Comparison of ENCODE assay signal across 8 cellular contexts in the genomic region with DNA sequence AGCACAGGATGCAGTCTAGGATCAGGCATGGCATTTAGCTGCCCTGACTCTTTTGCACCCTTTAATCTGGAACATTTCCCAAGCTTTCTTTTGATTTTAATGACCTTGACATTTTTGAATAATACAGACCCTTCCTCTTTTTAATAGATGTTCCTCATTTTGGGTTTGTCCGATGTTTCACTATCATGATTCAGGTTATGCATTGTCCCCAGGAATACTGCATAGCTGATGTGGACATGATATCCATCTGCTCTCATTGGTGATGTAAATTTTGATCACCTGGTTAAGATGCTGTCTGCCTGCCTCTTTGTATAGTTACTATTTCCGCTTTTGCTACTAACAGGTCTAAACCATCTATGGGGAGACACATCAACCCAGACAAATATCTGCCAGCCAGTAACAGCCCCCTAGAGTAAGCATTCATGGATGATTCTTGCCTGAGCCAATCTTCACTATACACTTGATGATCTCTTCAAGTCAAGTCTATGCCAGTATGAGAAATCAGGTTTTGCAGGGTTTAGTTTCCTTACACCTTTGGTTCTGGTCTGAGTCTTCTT. TPM values are rescaled to one million over a fixed set of nuclear protein-coding genes. Genes with fewer than 3 reads are reported as not detected.
DNase-seq lines count a peak whose midpoint lies in the region; ATAC-seq and TF ChIP-seq lines count a peak whose summit lies in the region.

No MANE protein-coding gene starts in this region.

- peak overlapping the region; percentile 33 for H3K27ac Mint-ChIP-seq in progenitor cell of endocrine pancreas

- peaks cover 4% of the 10 kb centered on the region for H3K27me3 Mint-ChIP-seq in progenitor cell of endocrine pancreas

- no peaks in the 10 kb centered on the region for H3K9me3 ChIP-seq in HUES64 (ENCODE audit: insufficient read depth, low read depth, low read length)

- peaks cover 12% of the 10 kb centered on the region for H3K4me1 ChIP-seq in HUES64 (ENCODE audit: insufficient read depth, low read length)

- peak; percentile 18 for ATAC-seq in GM21515 (IDR thresholded peaks at IDR 0.05; ENCODE audit: unreplicated experiment)

- H3K4me3 Mint-ChIP-seq in progenitor cell of endocrine pancreas (ENCODE audit: low read depth), result peak overlapping the region; percentile 84

- H3K4me3 ChIP-seq in GM12875 (ENCODE audit: low read depth, low read length), result peak overlapping the region; percentile 93
- H3K4me3 ChIP-seq in HUES64 (ENCODE audit: low read length), result peak overlapping the region; percentile 91

- no peaks in the 10 kb centered on the region for H3K36me3 Mint-ChIP-seq in progenitor cell of endocrine pancreas (ENCODE audit: insufficient read depth)

- 85% methylated on average over 2 of the region's 2 CpGs for WGBS in HUES64

- peaks cover 9% of the 10 kb centered on the region for H3K4me1 Mint-ChIP-seq in progenitor cell of endocrine pancreas (ENCODE audit: low read depth)

- H3K9ac ChIP-seq in HUES64 (ENCODE audit: low read depth, low read length), result no peak overlapping the region

- no peaks in the 10 kb centered on the region for H3K36me3 ChIP-seq in HUES64 (ENCODE audit: insufficient read depth, low read length)

- H3K9me3 Mint-ChIP-seq in progenitor cell of endocrine pancreas (ENCODE audit: low read depth), result no peaks in the 10 kb centered on the region

- H3K27me3 ChIP-seq in HUES64 (ENCODE audit: insufficient read depth, low read length), result peaks cover 8% of the 10 kb centered on the region

- no peak for TF ChIP-seq CTCF in GM12875 (IDR thresholded peaks at IDR 0.05; ENCODE audit: borderline replicate concordance, insufficient read depth, low read depth, low read length)
- no peak for TF ChIP-seq CTCF in progenitor cell of endocrine pancreas (IDR thresholded peaks at IDR 0.05; ENCODE audit: unreplicated experiment)

- H3K27ac ChIP-seq in HUES64 (ENCODE audit: low read depth, low read length) (no peak overlapping the region), cingulate gyrus (ENCODE audit: low read depth, low read length) (peak overlapping the region; percentile 0)

- DNase-seq in progenitor cell of endocrine pancreas (ENCODE audit: low spot score, unreplicated experiment), result no peak
- no peak for DNase-seq in activated effector memory CD4-positive, alpha-beta T cell treated with anti-CD3 and anti-CD28 coated beads, Interleukin-2, amount 50 U/mL, for 16 hours
- DNase-seq in NCI-H2029 (lab: John Stamatoyannopoulos, UW), result no peak
- DNase-seq in NCI-H187 treated with DMSO at 0.1 percent for 48 hours (lab: John Stamatoyannopoulos, UW), result no peak

RNA-seq across cellular contexts. Expression of gene ULK4, which starts 50.6 kb away (rescaled TPM):
- polyA plus RNA-seq in HUES64 (2013, experiment 1 of 2), result 2.4 TPM
- 4.4 TPM for polyA plus RNA-seq in HUES64 (2013, experiment 2 of 2)
- total RNA-seq in progenitor cell of endocrine pancreas, result 14.2 and 22.0 TPM in 2 replicates
